In the genomic region with DNA sequence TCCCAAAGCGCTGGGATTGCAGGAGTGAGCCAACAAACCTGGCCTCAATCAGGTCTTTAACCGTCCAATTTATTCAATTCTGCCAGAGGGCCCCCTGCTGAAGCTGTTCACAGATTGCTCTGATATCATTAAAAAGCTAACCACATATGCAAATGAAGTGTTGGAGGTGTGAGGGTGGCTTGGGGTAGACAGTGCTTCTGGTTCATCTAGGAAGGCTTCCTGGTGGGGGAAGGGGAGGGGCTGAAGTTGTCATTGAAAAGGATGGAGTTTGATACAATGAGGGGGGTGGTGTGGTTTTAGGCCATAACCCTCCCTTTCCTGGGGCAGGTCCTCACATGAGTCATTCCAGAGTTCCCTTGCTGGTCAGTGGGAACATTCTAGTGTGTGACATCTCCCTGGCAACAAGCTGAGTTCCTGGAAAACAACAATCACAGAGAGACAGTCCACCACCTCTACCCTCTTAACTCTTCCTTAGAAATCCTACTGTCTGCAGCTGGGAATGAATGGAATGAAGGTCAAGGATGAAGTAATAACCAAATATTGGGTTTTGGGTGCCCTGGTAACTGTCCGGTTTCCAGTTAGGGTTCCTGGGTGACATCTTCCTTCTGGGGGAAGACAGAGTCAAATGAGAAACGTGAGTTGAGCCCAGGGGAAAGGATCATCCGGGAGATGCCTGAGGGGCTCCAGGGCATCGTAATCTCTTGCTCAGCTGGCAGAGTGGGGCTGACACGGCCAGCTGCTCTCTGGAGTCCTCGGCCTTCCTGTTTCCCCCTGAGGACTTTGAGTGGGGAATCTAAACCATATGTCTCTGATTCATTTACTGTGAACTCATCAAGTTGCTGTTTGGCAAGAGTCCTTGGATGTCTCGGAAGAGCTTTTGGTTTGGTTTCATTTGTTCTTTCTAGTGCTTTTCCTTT, we compare ENCODE assay signal across 9 cellular contexts. TPM values are rescaled to one million over a fixed set of nuclear protein-coding genes. Genes with fewer than 3 reads are reported as not detected.
DNase-seq lines count a peak whose midpoint lies in the region; ATAC-seq and TF ChIP-seq lines count a peak whose summit lies in the region.
"Had no signal": no experiment of that assay in that cellular context is flagged by ENCODE, and none has a peak within 500 bp of the region (broad histone marks: within the 10 kb centered on the region; RNA-seq: fewer than 3 reads in every experiment).

No MANE protein-coding gene starts in this region.

- H3K14ac ChIP-seq in trophoblast cell (ENCODE audit: low read length) = no peak overlapping the region

- no peaks in the 10 kb centered on the region for H3K27me3 ChIP-seq in trophoblast cell (ENCODE audit: insufficient read depth, low read length)

- H4K91ac ChIP-seq in trophoblast cell (ENCODE audit: low read depth, low read length) = peak overlapping the region; percentile 20

- H3K4me2 ChIP-seq in trophoblast cell (ENCODE audit: low read length) = peak overlapping the region; percentile 15

- peak overlapping the region; percentile 43 for H3K18ac ChIP-seq in trophoblast cell (ENCODE audit: low read length)

- no peaks in the 10 kb centered on the region for H3K36me3 ChIP-seq in trophoblast cell (ENCODE audit: control insufficient read depth in 1 of 2, insufficient read depth in 2 of 2, low read length in 2 of 2)

- H2AK5ac ChIP-seq in trophoblast cell (ENCODE audit: low read length) = no peak overlapping the region

- peaks cover 7 to 16% of the 10 kb centered on the region in 2 experiments for H3K4me1 ChIP-seq in trophoblast cell (ENCODE audit: control insufficient read depth in 1 of 2, insufficient read depth in 2 of 2, low read length in 2 of 2)

- no peak overlapping the region for H3K4ac ChIP-seq in trophoblast cell (ENCODE audit: low read depth, low read length)

- peak; percentile 51 for ATAC-seq in HG03139 (IDR thresholded peaks at IDR 0.05; ENCODE audit: unreplicated experiment)
- peak; percentile 85 for ATAC-seq in SK-N-SH treated with all-trans-retinoic acid at 6 μM for 48 hours
- ATAC-seq in HG02763 (IDR thresholded peaks at IDR 0.05; ENCODE audit: unreplicated experiment) = no peak
- no peak for ATAC-seq in HG03097 (IDR thresholded peaks at IDR 0.05; ENCODE audit: low FRiP score, unreplicated experiment)

- WGBS in trophoblast cell (ENCODE audit: extremely low coverage, insufficient coverage, insufficient read length) = no CpG with 5 or more reads among the region's 9 CpGs

- peak overlapping the region; percentile 65 for H3K27ac ChIP-seq in trophoblast cell (ENCODE audit: low read depth, low read length)
- H3K27ac ChIP-seq: epithelial cell of prostate had no signal

- peaks cover 6% of the 10 kb centered on the region for H3K79me1 ChIP-seq in trophoblast cell (ENCODE audit: low read length)

- peak overlapping the region; percentile 41 for H2BK120ac ChIP-seq in trophoblast cell (ENCODE audit: insufficient read depth, low read length, poor library complexity)

- H3K79me2 ChIP-seq in trophoblast cell (ENCODE audit: control insufficient read depth, insufficient read depth, low read length, poor library complexity) = peaks cover 2% of the 10 kb centered on the region

- H2AFZ ChIP-seq in trophoblast cell (ENCODE audit: insufficient read depth, low read length, poor library complexity) = peak overlapping the region; percentile 11

- TF ChIP-seq CTCF in fibroblast of the aortic adventitia (IDR thresholded peaks at IDR 0.05; ENCODE audit: insufficient read depth, low read length) = no peak

- H2BK5ac ChIP-seq in trophoblast cell (ENCODE audit: low read depth, low read length, poor library complexity) = peak overlapping the region; percentile 18

- no peak overlapping the region for H3K23ac ChIP-seq in trophoblast cell (ENCODE audit: low read length)

- H4K8ac ChIP-seq in trophoblast cell (ENCODE audit: low read depth, low read length) = no peak overlapping the region

- H4K12ac ChIP-seq in trophoblast cell (ENCODE audit: low read depth, low read length) = no peak overlapping the region

- no peak overlapping the region for H3K9ac ChIP-seq in trophoblast cell (ENCODE audit: low read length)

- no peaks in the 10 kb centered on the region for H3K9me3 ChIP-seq in trophoblast cell (ENCODE audit: insufficient read depth, low read depth, low read length)

- H2BK12ac ChIP-seq in trophoblast cell (ENCODE audit: low read length) = peak overlapping the region; percentile 26

- H3K4me3 ChIP-seq in fibroblast of the aortic adventitia (ENCODE audit: low read depth, low read length) (peak overlapping the region; percentile 41), trophoblast cell (ENCODE audit: low read depth, low read length) (no peak overlapping the region)

- DNase-seq in CD1c-positive myeloid dendritic cell (ENCODE audit: extremely low spot score) (peak; percentile 92), fibroblast of the aortic adventitia (ENCODE audit: low read depth) (peak; percentile 94), trophoblast cell (peak; percentile 92 to 97), NCI-H2227 (lab: John Stamatoyannopoulos, UW; ENCODE audit: unreplicated experiment) (no peak)

TF ChIP-seq in SK-N-SH treated with all-trans-retinoic acid at 6 μM for 48 hours, 23 proteins besides CTCF, POLR2A, EP300 and RAD21 (continues in another document):
- no peak for TF ChIP-seq ZFP3 (CRISPR knock-in tag; IDR thresholded peaks at IDR 0.05)
- no peak; the same call in 1 of the 2 replicates for TF ChIP-seq ZNF70 (CRISPR knock-in tag; IDR thresholded peaks at IDR 0.05)
- peak; percentile 29; the same call in 1 of the 2 replicates for TF ChIP-seq TOX (CRISPR knock-in tag; IDR thresholded peaks at IDR 0.05; ENCODE audit: borderline replicate concordance)
- no peak for TF ChIP-seq GLIS3 (CRISPR knock-in tag; IDR thresholded peaks at IDR 0.05)
- 0 out of 2 replicates have a peak, but pooled peaks have one; percentile 48 for TF ChIP-seq RARB (CRISPR knock-in tag; IDR thresholded peaks at IDR 0.05)
- TF ChIP-seq, protein P1, sequence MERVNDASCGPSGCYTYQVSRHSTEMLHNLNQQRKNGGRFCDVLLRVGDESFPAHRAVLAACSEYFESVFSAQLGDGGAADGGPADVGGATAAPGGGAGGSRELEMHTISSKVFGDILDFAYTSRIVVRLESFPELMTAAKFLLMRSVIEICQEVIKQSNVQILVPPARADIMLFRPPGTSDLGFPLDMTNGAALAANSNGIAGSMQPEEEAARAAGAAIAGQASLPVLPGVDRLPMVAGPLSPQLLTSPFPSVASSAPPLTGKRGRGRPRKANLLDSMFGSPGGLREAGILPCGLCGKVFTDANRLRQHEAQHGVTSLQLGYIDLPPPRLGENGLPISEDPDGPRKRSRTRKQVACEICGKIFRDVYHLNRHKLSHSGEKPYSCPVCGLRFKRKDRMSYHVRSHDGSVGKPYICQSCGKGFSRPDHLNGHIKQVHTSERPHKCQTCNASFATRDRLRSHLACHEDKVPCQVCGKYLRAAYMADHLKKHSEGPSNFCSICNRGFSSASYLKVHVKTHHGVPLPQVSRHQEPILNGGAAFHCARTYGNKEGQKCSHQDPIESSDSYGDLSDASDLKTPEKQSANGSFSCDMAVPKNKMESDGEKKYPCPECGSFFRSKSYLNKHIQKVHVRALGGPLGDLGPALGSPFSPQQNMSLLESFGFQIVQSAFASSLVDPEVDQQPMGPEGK (CRISPR knock-in tag; IDR thresholded peaks at IDR 0.05; ENCODE audit: borderline replicate concordance) = 0 out of 2 replicates have a peak, but pooled peaks have one; percentile 13
- peak; percentile 87; the same call in 1 of the 2 replicates for TF ChIP-seq TCF4 (CRISPR knock-in tag; IDR thresholded peaks at IDR 0.05; ENCODE audit: borderline replicate concordance)
- TF ChIP-seq, protein P2, sequence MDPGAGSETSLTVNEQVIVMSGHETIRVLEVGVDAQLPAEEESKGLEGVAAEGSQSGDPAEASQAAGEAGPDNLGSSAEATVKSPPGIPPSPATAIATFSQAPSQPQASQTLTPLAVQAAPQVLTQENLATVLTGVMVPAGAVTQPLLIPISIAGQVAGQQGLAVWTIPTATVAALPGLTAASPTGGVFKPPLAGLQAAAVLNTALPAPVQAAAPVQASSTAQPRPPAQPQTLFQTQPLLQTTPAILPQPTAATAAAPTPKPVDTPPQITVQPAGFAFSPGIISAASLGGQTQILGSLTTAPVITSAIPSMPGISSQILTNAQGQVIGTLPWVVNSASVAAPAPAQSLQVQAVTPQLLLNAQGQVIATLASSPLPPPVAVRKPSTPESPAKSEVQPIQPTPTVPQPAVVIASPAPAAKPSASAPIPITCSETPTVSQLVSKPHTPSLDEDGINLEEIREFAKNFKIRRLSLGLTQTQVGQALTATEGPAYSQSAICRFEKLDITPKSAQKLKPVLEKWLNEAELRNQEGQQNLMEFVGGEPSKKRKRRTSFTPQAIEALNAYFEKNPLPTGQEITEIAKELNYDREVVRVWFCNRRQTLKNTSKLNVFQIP (CRISPR knock-in tag; IDR thresholded peaks at IDR 0.05; ENCODE audit: borderline replicate concordance, low read depth) = 0 out of 2 replicates have a peak, but pooled peaks have one; percentile 13
- TF ChIP-seq CREB5 (CRISPR knock-in tag; IDR thresholded peaks at IDR 0.05; ENCODE audit: low read depth) = no peak
- no peak for TF ChIP-seq ZNF8 (CRISPR knock-in tag; IDR thresholded peaks at IDR 0.05)
- no peak for TF ChIP-seq OSR1 (CRISPR knock-in tag; IDR thresholded peaks at IDR 0.05)

RNA-seq across cellular contexts. Expression of gene BATF3, which starts 32.2 kb away (rescaled TPM):
- 4.8 TPM in 1 of 2 replicates, not detected in the other for total RNA-seq in fibroblast of the aortic adventitia (ENCODE audit: low replicate concordance)
- 1.3 and 1.6 TPM in 2 replicates for polyA plus RNA-seq in trophoblast cell (2013)

RNA-seq across cellular contexts. Expression of gene ATF3, which starts 58.9 kb away (rescaled TPM):
- total RNA-seq in fibroblast of the aortic adventitia (ENCODE audit: low replicate concordance) = 4.2 and 5.2 TPM in 2 replicates
- 120 and 125 TPM in 2 replicates for polyA plus RNA-seq in trophoblast cell (2013)

Comparison
In these comparisons a context has a peak if more than half of its experiments do, and no peak if none do; other contexts are left out.
1. ATAC-seq: peak in HG03139 (single experiment) and SK-N-SH treated with all-trans-retinoic acid at 6 μM for 48 hours (single experiment); none in HG02763 (single experiment) and HG03097 (single experiment).